1 cellular context compared by ENCODE assay signal in the genomic region with DNA sequence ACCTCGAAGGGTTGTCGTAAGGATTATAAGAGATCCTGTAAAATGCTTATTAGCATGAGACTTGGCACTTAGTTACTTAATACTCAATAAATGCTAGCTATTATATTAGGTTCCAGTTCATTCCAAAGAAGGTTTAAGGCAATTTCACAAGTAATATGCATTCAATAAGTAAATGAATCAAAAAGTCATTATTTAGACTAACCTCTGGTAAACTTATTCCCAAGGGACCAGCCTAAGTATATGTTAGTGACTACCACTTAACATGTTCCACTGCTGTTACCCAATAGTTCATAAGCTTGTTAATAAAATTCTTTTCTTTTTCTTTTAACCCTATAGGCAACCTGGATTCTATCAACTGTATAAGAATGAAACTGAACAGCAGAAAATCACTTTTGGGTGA.
TF ChIP-seq lines count a peak whose summit lies in the region.

No MANE protein-coding gene starts in this region.

TF ChIP-seq in A549, 52 proteins besides CTCF, POLR2A, EP300 and RAD21 (continued from another document):
- no peak for TF ChIP-seq RARB (CRISPR knock-in tag; IDR thresholded peaks at IDR 0.05)
- TF ChIP-seq, protein P1, sequence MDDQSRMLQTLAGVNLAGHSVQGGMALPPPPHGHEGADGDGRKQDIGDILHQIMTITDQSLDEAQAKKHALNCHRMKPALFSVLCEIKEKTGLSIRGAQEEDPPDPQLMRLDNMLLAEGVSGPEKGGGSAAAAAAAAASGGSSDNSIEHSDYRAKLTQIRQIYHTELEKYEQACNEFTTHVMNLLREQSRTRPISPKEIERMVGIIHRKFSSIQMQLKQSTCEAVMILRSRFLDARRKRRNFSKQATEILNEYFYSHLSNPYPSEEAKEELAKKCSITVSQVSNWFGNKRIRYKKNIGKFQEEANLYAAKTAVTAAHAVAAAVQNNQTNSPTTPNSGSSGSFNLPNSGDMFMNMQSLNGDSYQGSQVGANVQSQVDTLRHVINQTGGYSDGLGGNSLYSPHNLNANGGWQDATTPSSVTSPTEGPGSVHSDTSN (IDR thresholded peaks at IDR 0.05): no peak
- TF ChIP-seq ZSCAN20 (CRISPR knock-in tag; IDR thresholded peaks at IDR 0.05): no peak
- no peak for TF ChIP-seq MYC (IDR thresholded peaks at IDR 0.05; ENCODE audit: borderline replicate concordance, low read length)
- TF ChIP-seq JUNB (IDR thresholded peaks at IDR 0.05): no peak
- TF ChIP-seq CBX2 (IDR thresholded peaks at IDR 0.05; ENCODE audit: borderline replicate concordance, low read depth): no peak
- no peak for TF ChIP-seq POLR2AphosphoS2 (conservative IDR thresholded peaks at IDR 0.05; ENCODE audit: low read length)
